18 cellular contexts compared by ENCODE assay signal in genomic region chr5:108661590-108662219, GRCh38.
DNase-seq lines count a peak whose midpoint lies in the region; ATAC-seq, FAIRE-seq and TF ChIP-seq lines count a peak whose summit lies in the region.
"Had no signal": no experiment of that assay in that cellular context is flagged by ENCODE, and none has a peak within 500 bp of the region (broad histone marks: within the 10 kb centered on the region; RNA-seq: fewer than 3 reads in every experiment).

No MANE protein-coding gene starts in this region.

- TF ChIP-seq RAD21 in A549 (conservative IDR thresholded peaks at IDR 0.05 in 1 of 2, IDR thresholded peaks at IDR 0.05 in 1 of 2), result no peak

- H2AFZ ChIP-seq in mammary epithelial cell (ENCODE audit: low read depth, low read length), result no peak overlapping the region

- H3K9me3 ChIP-seq in A549, result no peaks in the 10 kb centered on the region
- H3K9me3 ChIP-seq in mammary epithelial cell (replicated peaks; ENCODE audit: insufficient read depth, low read length), result no peaks in the 10 kb centered on the region
- H3K9me3 ChIP-seq: spleen had no signal

- H3K79me2 ChIP-seq in mammary epithelial cell (ENCODE audit: insufficient read depth, low read length), result no peaks in the 10 kb centered on the region

- DNase-seq in A549 (ENCODE audit: low read depth in 1 of 2, low spot score in 1 of 2) (peak in 1 of 2 experiments; percentile 32), LNCaP clone FGC (ENCODE audit: low read depth) (peak; percentile 95), mammary epithelial cell (peak; percentile 66), hepatic stellate cell (ENCODE audit: low spot score) (peak; percentile 7), globus pallidus (ENCODE audit: low spot score) (no peak), activated gamma-delta T cell (lab: John Stamatoyannopoulos, UW) (no peak)
- no peak for DNase-seq in central memory CD4-positive, alpha-beta T cell
- DNase-seq: activated CD4-positive, alpha-beta memory T cell treated with anti-CD3 and anti-CD28 coated beads for 36 hours; aorta; effector memory CD8-positive, alpha-beta T cell; Kasumi-1; NCI-H2029; NCI-H82; SHP77 treated with DMSO at 0.1 percent for 48 hours; spleen had no signal

- TF ChIP-seq CTCF in A549 (IDR thresholded peaks at IDR 0.05) (no peak), LNCaP clone FGC (IDR thresholded peaks at IDR 0.05; ENCODE audit: control insufficient read depth, extremely low read depth, insufficient read depth) (no peak), mammary epithelial cell (conservative IDR thresholded peaks at IDR 0.05 in 1 of 2, IDR thresholded peaks at IDR 0.05 in 1 of 2; ENCODE audit: extremely low read depth in 1 of 2, insufficient read depth in 1 of 2, low read depth in 1 of 2, low read length in 2 of 2) (no peak)

- POLR2A ChIA-PET in A549 (lab: Yijun Ruan, JAX), result no interaction called here

- no peak overlapping the region for H3K9ac ChIP-seq in mammary epithelial cell (ENCODE audit: insufficient read depth, low read length)

- FAIRE-seq in A549 (lab: Jason Lieb, UNC), result peak; percentile 36
- FAIRE-seq: H54 had no signal

- 23% methylated on average over 3 of the region's 3 CpGs for WGBS in A549 (ENCODE audit: missing lambda C conversion rate)
- 76% methylated on average over 3 of the region's 3 CpGs for WGBS in mammary epithelial cell (ENCODE audit: low coverage, missing lambda C conversion rate)

- intact Hi-C loops in mammary epithelial cell (cut with micrococcal nuclease), result no loop called here

- H4K20me1 ChIP-seq in mammary epithelial cell (ENCODE audit: insufficient read depth, low read length), result no peaks in the 10 kb centered on the region

- in situ Hi-C loops in mammary epithelial cell (cut with MboI; ENCODE audit: low sequenced_read_pairs in 2 of 2), result no loop called here

- TF ChIP-seq EP300 in A549 (IDR thresholded peaks at IDR 0.05), result no peak

- no TSS peak for BruUV-seq in mammary epithelial cell (replicated peaks; lab: Mats Ljungman, UMichigan)

- no peak overlapping the region for H3K4me3 ChIP-seq in A549
- H3K4me3 ChIP-seq in LNCaP clone FGC (ENCODE audit: low read depth, low read length), result no peak overlapping the region
- no peak overlapping the region for H3K4me3 ChIP-seq in mammary epithelial cell (replicated peaks in 1 of 3; ENCODE audit: insufficient read depth in 1 of 3, low read depth in 2 of 3, low read length in 3 of 3)
- H3K4me3 ChIP-seq: lung, spleen had no signal

- TF ChIP-seq POLR2A in A549 (IDR thresholded peaks at IDR 0.05; ENCODE audit: low read length), result no peak

- no peaks in the 10 kb centered on the region for H3K36me3 ChIP-seq in mammary epithelial cell (ENCODE audit: insufficient read depth, low read length)
- H3K36me3 ChIP-seq: spleen had no signal

- ATAC-seq in A549 (peak in 1 of 2 experiments; percentile 52; a peak in 3 of 6 replicates), HG03442 (IDR thresholded peaks at IDR 0.05; ENCODE audit: unreplicated experiment) (no peak)
- ATAC-seq: effector memory CD8-positive, alpha-beta T cell had no signal

- no peak overlapping the region for H3K27ac ChIP-seq in A549
- H3K27ac ChIP-seq in mammary epithelial cell (ENCODE audit: insufficient read depth, low read depth, low read length), result no peak overlapping the region
- H3K27ac ChIP-seq: spleen had no signal

- peak overlapping the region; percentile 26; the same call in 1 of the 3 replicates for H3K4me2 ChIP-seq in A549
- H3K4me2 ChIP-seq in mammary epithelial cell (ENCODE audit: insufficient read depth, low read depth, low read length), result no peak overlapping the region

- no peaks in the 10 kb centered on the region for H3K27me3 ChIP-seq in mammary epithelial cell (ENCODE audit: insufficient read depth, low read length)
- H3K27me3 ChIP-seq: spleen had no signal

- H3K4me1 ChIP-seq in A549, result peaks cover 6% of the 10 kb centered on the region; the same call in 1 of the 3 replicates
- H3K4me1 ChIP-seq in mammary epithelial cell (ENCODE audit: insufficient read depth, low read length), result peaks cover 9% of the 10 kb centered on the region
- H3K4me1 ChIP-seq: spleen had no signal

- dilution Hi-C loops in mammary epithelial cell (cut with HindIII; ENCODE audit: low sequenced_read_pairs), result no loop called here

- CTCF ChIA-PET in A549 (lab: Yijun Ruan, JAX), result interaction anchor here (0.7 to 0.8 kb wide), 2 partner anchors 19 to 20 kb away, joined by 3 to 5 read pairs; no protein-coding TSS in a partner anchor
- CTCF ChIA-PET in mammary epithelial cell (lab: Charles Lee; ENCODE audit: low non-redundant PET), result no interaction called here

TF ChIP-seq in A549, 52 proteins besides CTCF, POLR2A, EP300 and RAD21:
- no peak for TF ChIP-seq FOSL2 (IDR thresholded peaks at IDR 0.05)
- 0 out of 2 replicates have a peak, but pooled peaks have one; percentile 22 for TF ChIP-seq FOSL2 (CRISPR knock-in tag; IDR thresholded peaks at IDR 0.05)
- no peak for TF ChIP-seq HES2 (IDR thresholded peaks at IDR 0.05)

Comparison
In these comparisons a context has a peak if more than half of its experiments do, and no peak if none do; other contexts are left out.
1. DNase-seq: peak in LNCaP clone FGC (single experiment), mammary epithelial cell (single experiment) and hepatic stellate cell (single experiment); none in globus pallidus (single experiment), central memory CD4-positive, alpha-beta T cell (single experiment) and activated gamma-delta T cell (single experiment).